Comparison of ENCODE assay signal across 9 cellular contexts in the genomic region with DNA sequence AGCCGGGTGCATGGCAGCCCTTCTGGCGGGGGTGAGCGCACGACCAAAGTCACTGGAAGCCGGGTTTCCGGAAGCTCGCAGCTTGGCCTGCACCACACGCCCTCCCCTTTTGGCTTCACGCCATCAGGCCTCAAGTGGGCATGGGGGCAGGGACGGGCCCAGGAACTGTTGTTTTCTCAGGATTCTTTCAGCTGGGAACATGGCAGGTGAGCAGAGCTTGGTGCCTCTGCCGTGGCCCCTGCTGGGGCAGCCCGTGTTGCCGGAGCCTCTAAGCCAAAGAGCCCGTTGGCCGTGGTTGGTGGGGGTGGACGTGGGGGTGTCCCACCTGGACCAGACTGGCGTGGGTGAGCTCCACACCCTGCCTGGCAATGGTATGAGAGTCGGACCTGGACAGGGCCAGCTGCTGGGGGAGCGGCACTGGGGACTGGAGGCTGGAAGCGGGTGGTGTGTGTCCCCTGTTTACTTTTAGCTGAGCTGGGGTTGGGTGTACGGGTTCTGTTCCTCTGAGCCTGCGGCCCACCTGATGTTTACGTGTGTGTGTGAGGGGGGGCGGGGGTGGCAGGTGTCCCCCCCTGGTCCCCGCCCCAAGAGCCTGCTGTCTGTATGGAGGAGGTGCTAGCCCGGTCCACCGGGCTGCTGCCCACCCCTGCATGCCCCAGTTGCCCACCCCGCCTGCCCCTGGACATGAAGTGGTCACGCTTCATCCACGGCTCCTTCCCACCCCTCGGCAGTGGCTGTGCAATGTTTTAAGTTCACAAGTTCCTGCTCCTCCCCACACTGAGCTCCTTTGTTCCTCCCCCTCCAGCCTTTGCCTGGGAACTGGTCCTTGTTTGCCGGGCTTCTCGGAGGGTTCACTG. TPM values are rescaled to one million over a fixed set of nuclear protein-coding genes. Genes with fewer than 3 reads are reported as not detected.
A peak's percentile ranks its signal among the peaks of the same experiment; 100 is the strongest.
DNase-seq lines count a peak whose midpoint lies in the region; ATAC-seq and TF ChIP-seq lines count a peak whose summit lies in the region.
"Had no signal": no experiment of that assay in that cellular context is flagged by ENCODE, and none has a peak within 500 bp of the region (broad histone marks: within the 10 kb centered on the region; RNA-seq: fewer than 3 reads in every experiment).

No MANE protein-coding gene starts in this region.

- peaks cover 22% of the 10 kb centered on the region for H3K27me3 Mint-ChIP-seq in activated CD8-positive, alpha-beta memory T cell treated with anti-CD3 and anti-CD28 coated beads, Interleukin-2, amount 10 ng/mL, durations not matched to agents 7 days and 5 days
- peaks cover 5% of the 10 kb centered on the region for H3K27me3 Mint-ChIP-seq in chondrocyte (ENCODE audit: low read depth)

- CTCF ChIA-PET in activated CD8-positive, alpha-beta memory T cell treated with anti-CD3 and anti-CD28 coated beads, Interleukin-2, amount 10 ng/mL, durations not matched to agents 7 days and 5 days (lab: Charles Lee) = interaction anchor here (0.7 to 1.5 kb wide), 3 partner anchors 37 to 149 kb away, joined by 3 to 9 read pairs (median 4); no protein-coding TSS in a partner anchor

- DNase-seq in activated CD8-positive, alpha-beta memory T cell treated with anti-CD3 and anti-CD28 coated beads, Interleukin-2, amount 10 ng/mL, durations not matched to agents 7 days and 5 days = peak; percentile 37
- DNase-seq in activated CD8-positive, alpha-beta memory T cell treated with anti-CD3 and anti-CD28 coated beads, Interleukin-2, amount 50 U/mL, for 4 hours = no peak
- DNase-seq in NCI-H510A treated with DMSO at 0.1 percent for 48 hours (lab: John Stamatoyannopoulos, UW) (peak; percentile 94), left ventricle myocardium inferior (peak; percentile 14), thyroid gland (peak; percentile 93 to 94), chondrocyte (ENCODE audit: low spot score) (no peak)
- DNase-seq in central memory CD4-positive, alpha-beta T cell = no peak

- H3K4me1 Mint-ChIP-seq in activated CD8-positive, alpha-beta memory T cell treated with anti-CD3 and anti-CD28 coated beads, Interleukin-2, amount 10 ng/mL, durations not matched to agents 7 days and 5 days = peaks cover 4% of the 10 kb centered on the region
- H3K4me1 Mint-ChIP-seq in chondrocyte (ENCODE audit: low read depth) = peaks cover 4% of the 10 kb centered on the region

- ATAC-seq in activated CD8-positive, alpha-beta memory T cell treated with anti-CD3 and anti-CD28 coated beads, Interleukin-2, amount 10 ng/mL, durations not matched to agents 7 days and 5 days = no peak
- no peak for ATAC-seq in GM18517 (IDR thresholded peaks at IDR 0.05; ENCODE audit: unreplicated experiment)

- TF ChIP-seq CTCF in left ventricle myocardium inferior (IDR thresholded peaks at IDR 0.05; ENCODE audit: borderline replicate concordance) = no peak
- TF ChIP-seq CTCF in thyroid gland (IDR thresholded peaks at IDR 0.05) = no peak
- no peak for TF ChIP-seq CTCF in chondrocyte (IDR thresholded peaks at IDR 0.05)

- H3K9me3 ChIP-seq in left ventricle myocardium inferior (replicated peaks) (no peaks in the 10 kb centered on the region), thyroid gland (no peaks in the 10 kb centered on the region)
- H3K9me3 ChIP-seq: esophagus muscularis mucosa had no signal

- H3K27ac Mint-ChIP-seq in activated CD8-positive, alpha-beta memory T cell treated with anti-CD3 and anti-CD28 coated beads, Interleukin-2, amount 10 ng/mL, durations not matched to agents 7 days and 5 days = no peak overlapping the region
- H3K27ac Mint-ChIP-seq in chondrocyte (ENCODE audit: unreplicated experiment) = no peak overlapping the region

- no peak overlapping the region for H3K4me3 ChIP-seq in left ventricle myocardium inferior
- H3K4me3 ChIP-seq in thyroid gland (replicated peaks in 1 of 3) = peak overlapping the region in 1 of 3 donors; percentile 18
- H3K4me3 ChIP-seq: esophagus muscularis mucosa had no signal

- H3K4me3 Mint-ChIP-seq in activated CD8-positive, alpha-beta memory T cell treated with anti-CD3 and anti-CD28 coated beads, Interleukin-2, amount 10 ng/mL, durations not matched to agents 7 days and 5 days = no peak overlapping the region
- H3K4me3 Mint-ChIP-seq in chondrocyte (ENCODE audit: unreplicated experiment) = no peak overlapping the region

- intact Hi-C loops in left ventricle myocardium inferior (cut with micrococcal nuclease) (no loop called here), thyroid gland (cut with DNase I) (no loop called here)

- H3K27me3 ChIP-seq in left ventricle myocardium inferior (ENCODE audit: low read depth) = no peaks in the 10 kb centered on the region
- H3K27me3 ChIP-seq in thyroid gland = no peaks in the 10 kb centered on the region
- H3K27me3 ChIP-seq: esophagus muscularis mucosa had no signal

- H3K36me3 ChIP-seq in left ventricle myocardium inferior = no peaks in the 10 kb centered on the region
- H3K36me3 ChIP-seq in thyroid gland = no peaks in the 10 kb centered on the region

- 39 to 49% methylated on average over 14 to 24 of the region's 33 CpGs for WGBS in thyroid gland, 2 donors

- H3K4me1 ChIP-seq in left ventricle myocardium inferior = peaks cover 21% of the 10 kb centered on the region
- peaks cover 14 to 22% of the 10 kb centered on the region in 2 donors for H3K4me1 ChIP-seq in thyroid gland

- TF ChIP-seq POLR2A in thyroid gland (IDR thresholded peaks at IDR 0.05) = peak in 1 of 2 donors; percentile 54

- no peaks in the 10 kb centered on the region for H3K36me3 Mint-ChIP-seq in activated CD8-positive, alpha-beta memory T cell treated with anti-CD3 and anti-CD28 coated beads, Interleukin-2, amount 10 ng/mL, durations not matched to agents 7 days and 5 days
- H3K36me3 Mint-ChIP-seq in chondrocyte (ENCODE audit: low read depth) = no peaks in the 10 kb centered on the region

- H3K27ac ChIP-seq in left ventricle myocardium inferior (replicated peaks) = no peak overlapping the region
- H3K27ac ChIP-seq in thyroid gland = peak overlapping the region; percentile 73 to 92 (median 75)
- H3K27ac ChIP-seq: esophagus muscularis mucosa had no signal

- no peaks in the 10 kb centered on the region for H3K9me3 Mint-ChIP-seq in activated CD8-positive, alpha-beta memory T cell treated with anti-CD3 and anti-CD28 coated beads, Interleukin-2, amount 10 ng/mL, durations not matched to agents 7 days and 5 days (ENCODE audit: low read depth)
- no peaks in the 10 kb centered on the region for H3K9me3 Mint-ChIP-seq in chondrocyte (ENCODE audit: low read depth)

RNA-seq across cellular contexts. Expression of gene PLD4, which starts 28.7 kb away (rescaled TPM):
- total RNA-seq in activated CD8-positive, alpha-beta memory T cell treated with anti-CD3 and anti-CD28 coated beads, Interleukin-2, amount 10 ng/mL, durations not matched to agents 7 days and 5 days = not detected
- 0.44 TPM for total RNA-seq in left ventricle myocardium inferior
- under 1 TPM in 2 of 4 donors, not detected in 2; 0.13 to 0.33 TPM for total RNA-seq in thyroid gland
- total RNA-seq in chondrocyte = 0.07 to 0.10 TPM in 2 of 3 replicates, not detected in the other

RNA-seq across cellular contexts. Expression of gene CEP170B, which starts 30.9 kb away (rescaled TPM):
- total RNA-seq in activated CD8-positive, alpha-beta memory T cell treated with anti-CD3 and anti-CD28 coated beads, Interleukin-2, amount 10 ng/mL, durations not matched to agents 7 days and 5 days = 1 to 10 TPM; 4.6 to 8.5 TPM
- total RNA-seq in left ventricle myocardium inferior (11.7 TPM), thyroid gland (10 to 100 TPM; 18.3 to 46.2 (median 27.4) TPM), chondrocyte (31.7 to 39.6 TPM (median 39.2 TPM) in 3 replicates)

Comparison
In these comparisons a context has a peak if more than half of its experiments do, and no peak if none do; other contexts are left out.
1. DNase-seq: peak in activated CD8-positive, alpha-beta memory T cell treated with anti-CD3 and anti-CD28 coated beads, Interleukin-2, amount 10 ng/mL, durations not matched to agents 7 days and 5 days (single experiment), NCI-H510A treated with DMSO at 0.1 percent for 48 hours (single experiment), left ventricle myocardium inferior (single experiment) and thyroid gland (2 of 2); none in activated CD8-positive, alpha-beta memory T cell treated with anti-CD3 and anti-CD28 coated beads, Interleukin-2, amount 50 U/mL, for 4 hours (single experiment), central memory CD4-positive, alpha-beta T cell (single experiment) and chondrocyte (single experiment).